1 cellular context compared by ENCODE assay signal in the genomic region with DNA sequence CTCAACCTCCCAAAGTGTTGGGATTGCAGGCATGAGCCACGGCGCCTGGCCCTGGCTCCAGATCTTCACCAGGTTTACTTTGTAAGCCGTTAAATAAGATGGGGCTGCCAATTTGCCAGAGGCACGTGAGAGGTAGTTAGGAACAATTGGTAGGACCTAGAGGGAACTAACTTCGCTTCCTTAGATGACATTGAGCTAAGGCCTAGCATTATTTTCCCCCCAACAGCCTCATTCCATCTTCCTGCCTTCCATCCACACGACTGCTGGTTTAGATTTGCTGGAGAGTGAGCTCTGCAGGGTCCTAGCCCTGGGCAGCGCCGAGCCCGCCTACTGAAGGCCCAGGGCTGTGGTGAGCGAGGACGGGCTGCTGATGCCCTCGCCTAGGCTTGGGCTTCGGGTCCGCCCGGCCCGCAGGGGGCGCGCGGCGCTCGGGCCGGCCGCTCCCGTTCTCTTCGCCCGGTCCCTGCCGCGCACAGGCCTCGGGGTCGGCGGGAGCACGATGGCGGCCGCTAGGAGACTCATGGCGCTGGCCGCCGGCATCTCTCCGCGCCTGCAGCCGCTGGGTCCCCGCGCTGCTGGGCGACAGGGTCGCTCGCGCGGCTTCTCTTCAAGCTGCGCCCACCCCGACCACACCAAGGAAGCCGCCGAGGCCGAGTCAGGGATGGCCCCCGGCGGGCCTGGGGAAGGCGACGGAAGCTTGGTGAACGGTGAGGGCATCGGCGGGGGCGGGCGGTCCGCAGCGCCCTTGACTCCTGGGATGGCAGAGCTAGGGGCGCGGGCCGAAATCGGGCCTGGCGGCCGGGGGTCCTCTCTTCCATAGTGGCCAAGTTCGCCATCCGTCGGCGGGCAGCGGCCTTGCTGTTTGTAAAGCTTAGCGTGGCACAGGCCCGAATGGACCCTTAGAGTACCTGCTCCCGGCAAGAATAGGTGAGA.
TF ChIP-seq lines count a peak whose summit lies in the region.

No MANE protein-coding gene starts in this region.

TF ChIP-seq in GM23338, 12 proteins besides CTCF, POLR2A, EP300 and RAD21 (continued from another document):
- TF ChIP-seq, protein P1, sequence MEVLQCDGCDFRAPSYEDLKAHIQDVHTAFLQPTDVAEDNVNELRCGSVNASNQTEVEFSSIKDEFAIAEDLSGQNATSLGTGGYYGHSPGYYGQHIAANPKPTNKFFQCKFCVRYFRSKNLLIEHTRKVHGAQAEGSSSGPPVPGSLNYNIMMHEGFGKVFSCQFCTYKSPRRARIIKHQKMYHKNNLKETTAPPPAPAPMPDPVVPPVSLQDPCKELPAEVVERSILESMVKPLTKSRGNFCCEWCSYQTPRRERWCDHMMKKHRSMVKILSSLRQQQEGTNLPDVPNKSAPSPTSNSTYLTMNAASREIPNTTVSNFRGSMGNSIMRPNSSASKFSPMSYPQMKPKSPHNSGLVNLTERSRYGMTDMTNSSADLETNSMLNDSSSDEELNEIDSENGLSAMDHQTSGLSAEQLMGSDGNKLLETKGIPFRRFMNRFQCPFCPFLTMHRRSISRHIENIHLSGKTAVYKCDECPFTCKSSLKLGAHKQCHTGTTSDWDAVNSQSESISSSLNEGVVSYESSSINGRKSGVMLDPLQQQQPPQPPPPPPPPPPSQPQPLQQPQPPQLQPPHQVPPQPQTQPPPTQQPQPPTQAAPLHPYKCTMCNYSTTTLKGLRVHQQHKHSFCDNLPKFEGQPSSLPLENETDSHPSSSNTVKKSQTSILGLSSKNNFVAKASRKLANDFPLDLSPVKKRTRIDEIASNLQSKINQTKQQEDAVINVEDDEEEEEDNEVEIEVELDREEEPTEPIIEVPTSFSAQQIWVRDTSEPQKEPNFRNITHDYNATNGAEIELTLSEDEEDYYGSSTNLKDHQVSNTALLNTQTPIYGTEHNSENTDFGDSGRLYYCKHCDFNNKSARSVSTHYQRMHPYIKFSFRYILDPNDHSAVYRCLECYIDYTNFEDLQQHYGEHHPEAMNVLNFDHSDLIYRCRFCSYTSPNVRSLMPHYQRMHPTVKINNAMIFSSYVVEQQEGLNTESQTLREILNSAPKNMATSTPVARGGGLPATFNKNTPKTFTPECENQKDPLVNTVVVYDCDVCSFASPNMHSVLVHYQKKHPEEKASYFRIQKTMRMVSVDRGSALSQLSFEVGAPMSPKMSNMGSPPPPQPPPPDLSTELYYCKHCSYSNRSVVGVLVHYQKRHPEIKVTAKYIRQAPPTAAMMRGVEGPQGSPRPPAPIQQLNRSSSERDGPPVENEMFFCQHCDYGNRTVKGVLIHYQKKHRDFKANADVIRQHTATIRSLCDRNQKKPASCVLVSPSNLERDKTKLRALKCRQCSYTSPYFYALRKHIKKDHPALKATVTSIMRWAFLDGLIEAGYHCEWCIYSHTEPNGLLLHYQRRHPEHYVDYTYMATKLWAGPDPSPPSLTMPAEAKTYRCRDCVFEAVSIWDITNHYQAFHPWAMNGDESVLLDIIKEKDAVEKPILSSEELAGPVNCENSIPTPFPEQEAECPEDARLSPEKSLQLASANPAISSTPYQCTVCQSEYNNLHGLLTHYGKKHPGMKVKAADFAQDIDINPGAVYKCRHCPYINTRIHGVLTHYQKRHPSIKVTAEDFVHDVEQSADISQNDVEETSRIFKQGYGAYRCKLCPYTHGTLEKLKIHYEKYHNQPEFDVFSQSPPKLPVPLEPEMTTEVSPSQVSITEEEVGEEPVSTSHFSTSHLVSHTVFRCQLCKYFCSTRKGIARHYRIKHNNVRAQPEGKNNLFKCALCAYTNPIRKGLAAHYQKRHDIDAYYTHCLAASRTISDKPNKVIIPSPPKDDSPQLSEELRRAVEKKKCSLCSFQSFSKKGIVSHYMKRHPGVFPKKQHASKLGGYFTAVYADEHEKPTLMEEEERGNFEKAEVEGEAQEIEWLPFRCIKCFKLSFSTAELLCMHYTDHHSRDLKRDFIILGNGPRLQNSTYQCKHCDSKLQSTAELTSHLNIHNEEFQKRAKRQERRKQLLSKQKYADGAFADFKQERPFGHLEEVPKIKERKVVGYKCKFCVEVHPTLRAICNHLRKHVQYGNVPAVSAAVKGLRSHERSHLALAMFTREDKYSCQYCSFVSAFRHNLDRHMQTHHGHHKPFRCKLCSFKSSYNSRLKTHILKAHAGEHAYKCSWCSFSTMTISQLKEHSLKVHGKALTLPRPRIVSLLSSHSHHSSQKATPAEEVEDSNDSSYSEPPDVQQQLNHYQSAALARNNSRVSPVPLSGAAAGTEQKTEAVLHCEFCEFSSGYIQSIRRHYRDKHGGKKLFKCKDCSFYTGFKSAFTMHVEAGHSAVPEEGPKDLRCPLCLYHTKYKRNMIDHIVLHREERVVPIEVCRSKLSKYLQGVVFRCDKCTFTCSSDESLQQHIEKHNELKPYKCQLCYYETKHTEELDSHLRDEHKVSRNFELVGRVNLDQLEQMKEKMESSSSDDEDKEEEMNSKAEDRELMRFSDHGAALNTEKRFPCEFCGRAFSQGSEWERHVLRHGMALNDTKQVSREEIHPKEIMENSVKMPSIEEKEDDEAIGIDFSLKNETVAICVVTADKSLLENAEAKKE (CRISPR knock-in tag; IDR thresholded peaks at IDR 0.05) = 0 out of 2 replicates have a peak, but pooled peaks have one; percentile 11
- TF ChIP-seq ZNF114 (CRISPR knock-in tag; IDR thresholded peaks at IDR 0.05) = no peak
- TF ChIP-seq NANOG (IDR thresholded peaks at IDR 0.05; ENCODE audit: borderline replicate concordance) = no peak
- no peak for TF ChIP-seq JUNB (IDR thresholded peaks at IDR 0.05; ENCODE audit: unreplicated experiment)
- no peak for TF ChIP-seq ZNF331 (CRISPR knock-in tag; IDR thresholded peaks at IDR 0.05; ENCODE audit: low read depth)
- TF ChIP-seq STAT1 (IDR thresholded peaks at IDR 0.05; ENCODE audit: unreplicated experiment) = no peak
- TF ChIP-seq, protein P2, sequence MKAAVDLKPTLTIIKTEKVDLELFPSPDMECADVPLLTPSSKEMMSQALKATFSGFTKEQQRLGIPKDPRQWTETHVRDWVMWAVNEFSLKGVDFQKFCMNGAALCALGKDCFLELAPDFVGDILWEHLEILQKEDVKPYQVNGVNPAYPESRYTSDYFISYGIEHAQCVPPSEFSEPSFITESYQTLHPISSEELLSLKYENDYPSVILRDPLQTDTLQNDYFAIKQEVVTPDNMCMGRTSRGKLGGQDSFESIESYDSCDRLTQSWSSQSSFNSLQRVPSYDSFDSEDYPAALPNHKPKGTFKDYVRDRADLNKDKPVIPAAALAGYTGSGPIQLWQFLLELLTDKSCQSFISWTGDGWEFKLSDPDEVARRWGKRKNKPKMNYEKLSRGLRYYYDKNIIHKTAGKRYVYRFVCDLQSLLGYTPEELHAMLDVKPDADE (IDR thresholded peaks at IDR 0.05) = no peak
- TF ChIP-seq CREB1 (CRISPR knock-in tag; IDR thresholded peaks at IDR 0.05; ENCODE audit: low read depth) = peak; percentile 38
